14 cellular contexts compared by ENCODE assay signal in the genomic region with DNA sequence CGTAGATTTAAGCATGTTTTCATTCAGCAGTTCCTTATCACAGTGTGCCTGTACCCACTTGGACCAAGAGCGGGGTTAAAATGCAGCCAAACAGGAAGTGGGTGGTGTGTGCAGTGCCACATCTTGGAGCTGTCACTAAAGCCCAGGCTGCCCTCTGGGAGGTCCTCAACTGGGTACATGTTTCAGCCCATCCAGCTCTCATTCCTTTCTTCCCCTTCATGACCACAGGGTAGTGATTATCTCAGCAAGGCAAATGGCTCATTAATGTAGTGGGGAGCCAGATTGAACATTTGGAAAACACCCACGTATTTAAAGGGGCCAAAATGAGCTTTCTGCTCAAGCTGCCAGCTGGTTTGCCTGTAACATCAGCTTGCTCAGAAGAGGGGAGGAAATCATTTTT.
DNase-seq lines count a peak whose midpoint lies in the region; ATAC-seq and TF ChIP-seq lines count a peak whose summit lies in the region.
"Had no signal": no experiment of that assay in that cellular context is flagged by ENCODE, and none has a peak within 500 bp of the region (broad histone marks: within the 10 kb centered on the region; RNA-seq: fewer than 3 reads in every experiment).

No MANE protein-coding gene starts in this region.

- 85 to 89% methylated on average over 3 of the region's 3 CpGs for WGBS in tibial nerve, 2 donors
- 71 to 79% methylated on average over 3 of the region's 3 CpGs for WGBS in esophagus squamous epithelium, 2 donors

- H3K27ac ChIP-seq in tibial nerve, result no peak overlapping the region
- no peak overlapping the region for H3K27ac ChIP-seq in esophagus squamous epithelium

- no peak for ATAC-seq in GM21381 (IDR thresholded peaks at IDR 0.05; ENCODE audit: unreplicated experiment)

- H3K4me3 ChIP-seq in tibial nerve, result no peak overlapping the region
- H3K4me3 ChIP-seq in esophagus squamous epithelium, result no peak overlapping the region

- peak; percentile 10 for DNase-seq in AG08395 (ENCODE audit: low spot score)
- peak; percentile 35 for DNase-seq in DMS79 (lab: John Stamatoyannopoulos, UW)
- DNase-seq in MV-4-11 (lab: John Stamatoyannopoulos, UW), result peak; percentile 24
- DNase-seq in astrocyte of the hippocampus (ENCODE audit: low read depth, low spot score), result peak; percentile 29
- no peak for DNase-seq in SHP77 treated with DMSO at 0.1 percent for 48 hours (lab: John Stamatoyannopoulos, UW)
- no peak for DNase-seq in tibial nerve (ENCODE audit: low spot score in 2 of 2)
- DNase-seq in esophagus squamous epithelium (lab: John Stamatoyannopoulos, UW), result no peak
- DNase-seq: activated CD4-positive, alpha-beta memory T cell treated with anti-CD3 and anti-CD28 coated beads, Interleukin-2, amount 10 ng/mL, durations not matched to agents 7 days and 5 days; anterior cingulate cortex; erythroblast; hippocampal formation; left cardiac atrium; NCI-H2171 treated with DMSO at 0.1 percent for 48 hours had no signal

- intact Hi-C loops in esophagus squamous epithelium (cut with DNase I), result no loop called here

- TF ChIP-seq EP300 in tibial nerve (IDR thresholded peaks at IDR 0.05), result no peak

- TF ChIP-seq CTCF in tibial nerve (IDR thresholded peaks at IDR 0.05) (no peak), esophagus squamous epithelium (IDR thresholded peaks at IDR 0.05) (no peak)

- TF ChIP-seq POLR2A in tibial nerve (IDR thresholded peaks at IDR 0.05), result no peak
- TF ChIP-seq POLR2A in esophagus squamous epithelium (IDR thresholded peaks at IDR 0.05), result no peak

- H3K9me3 ChIP-seq in tibial nerve (no peaks in the 10 kb centered on the region), esophagus squamous epithelium (no peaks in the 10 kb centered on the region)

- no peaks in the 10 kb centered on the region for H3K36me3 ChIP-seq in tibial nerve
- H3K36me3 ChIP-seq in esophagus squamous epithelium, result no peaks in the 10 kb centered on the region

- no peaks in the 10 kb centered on the region for H3K4me1 ChIP-seq in tibial nerve
- no peaks in the 10 kb centered on the region for H3K4me1 ChIP-seq in esophagus squamous epithelium

- H3K27me3 ChIP-seq in tibial nerve (no peaks in the 10 kb centered on the region), esophagus squamous epithelium (no peaks in the 10 kb centered on the region)

Comparison
In these comparisons a context has a peak if more than half of its experiments do, and no peak if none do; other contexts are left out.
1. DNase-seq: peak in AG08395 (single experiment), DMS79 (single experiment), MV-4-11 (single experiment) and astrocyte of the hippocampus (single experiment); none in SHP77 treated with DMSO at 0.1 percent for 48 hours (single experiment), tibial nerve (0 of 2) and esophagus squamous epithelium (single experiment).